In genomic region chr6:135497412-135498177, GRCh38 we compare ENCODE assay signal across 8 cellular contexts. TPM values are rescaled to one million over a fixed set of nuclear protein-coding genes. Genes with fewer than 3 reads are reported as not detected.
DNase-seq lines count a peak whose midpoint lies in the region; ATAC-seq and TF ChIP-seq lines count a peak whose summit lies in the region.

Gene AHI1 (minus strand): TSS chr6:135497740. CDS start chr6:135492237, 5,503 bp downstream.

- peaks cover 3% of the 10 kb centered on the region for H3K9me3 Mint-ChIP-seq in chondrocyte (ENCODE audit: low read depth)

- DNase-seq in BE2C: peak; percentile 96
- peak; percentile 84 for DNase-seq in NCI-H460 (ENCODE audit: extremely low read depth, low read depth)
- DNase-seq in activated CD4-positive, alpha-beta T cell treated with anti-CD3 and anti-CD28 coated beads for 1 hour: peak; percentile 83
- peak; percentile 97 for DNase-seq in chondrocyte (ENCODE audit: low spot score)
- peak; percentile 95 for DNase-seq in kidney tubule cell (ENCODE audit: low spot score)
- peak; percentile 80 to 87 (median 83) for DNase-seq in stimulated activated CD4-positive, alpha-beta T cell treated with anti-CD3 and anti-CD28 coated beads, Interleukin-1b, Interleukin-23, amount 100 ng/mL, for 24 hours (ENCODE audit: low read depth in 4 of 4, low spot score in 1 of 4)

- H3K27ac Mint-ChIP-seq in chondrocyte (ENCODE audit: unreplicated experiment): no peak within 1 kb of the TSS

- peaks cover 4% of the 10 kb centered on the region for H3K36me3 Mint-ChIP-seq in chondrocyte (ENCODE audit: low read depth)

- H3K4me3 Mint-ChIP-seq in chondrocyte (ENCODE audit: unreplicated experiment): no peak within 1 kb of the TSS

- TF ChIP-seq CTCF in BE2C (IDR thresholded peaks at IDR 0.05; ENCODE audit: low read depth, low read length) (no peak), chondrocyte (IDR thresholded peaks at IDR 0.05) (peak; percentile 14)

- peaks cover 32% of the 10 kb centered on the region for H3K4me1 Mint-ChIP-seq in chondrocyte (ENCODE audit: low read depth)

- H3K4me1 ChIP-seq in BE2C: no peaks in the 10 kb centered on the region

- no peaks in the 10 kb centered on the region for H3K27me3 ChIP-seq in BE2C

- H3K36me3 ChIP-seq in BE2C: peaks cover 4% of the 10 kb centered on the region; the same call in 1 of the 2 replicates

- ATAC-seq in GM19043 (IDR thresholded peaks at IDR 0.05; ENCODE audit: low read depth, unreplicated experiment) (peak; percentile 95), HG03342 (IDR thresholded peaks at IDR 0.05; ENCODE audit: unreplicated experiment) (peak; percentile 95)

- no peaks in the 10 kb centered on the region for H3K9me3 ChIP-seq in BE2C

- no peaks in the 10 kb centered on the region for H3K27me3 Mint-ChIP-seq in chondrocyte (ENCODE audit: low read depth)

- H3K4me3 ChIP-seq in BE2C (ENCODE audit: low read depth, low read length): peak within 1 kb of the TSS; percentile 96

RNA-seq across cellular contexts. Expression of gene AHI1, which starts in this region (rescaled TPM):
- polyA plus RNA-seq in BE2C (2012; ENCODE audit: insufficient read depth, insufficient read length, low read depth): 7.4 TPM
- total RNA-seq in NCI-H460 (2014; rRNA removed; shearing (Covaris generic)): 18.2 and 21.7 TPM in 2 replicates
- polyA plus RNA-seq in NCI-H460 (2014; cell fraction: nucleus; rRNA removed): 9.3 and 18.7 TPM in 2 replicates
- 14.8 to 27.1 TPM (median 16.4 TPM) in 3 replicates for total RNA-seq in chondrocyte

Comparison
In these comparisons a context has a peak if more than half of its experiments do, and no peak if none do; other contexts are left out.
1. Peak in every context shown above with its lines: DNase-seq, ATAC-seq and H3K4me3 ChIP-seq.